6 cellular contexts compared by ENCODE assay signal in genomic region chr3:183013074-183013473, GRCh38.
"Had no signal": no experiment of that assay in that cellular context is flagged by ENCODE, and none has a peak within 500 bp of the region (broad histone marks: within the 10 kb centered on the region; RNA-seq: fewer than 3 reads in every experiment).

No MANE protein-coding gene starts in this region.

- H3K4me3 ChIP-seq: K562 had no signal

- ATAC-seq: K562 had no signal

- DNase-seq: GOT3, H7, HCEC 1CT, IMR-90, KG1 had no signal
